ENCODE assay signal across 2 cellular contexts in genomic region chr16:84043486-84044107, GRCh38.
TF ChIP-seq lines count a peak whose summit lies in the region.

No MANE protein-coding gene starts in this region.

TF ChIP-seq in HEK293, 187 proteins besides CTCF, POLR2A, EP300 and RAD21:
- TF ChIP-seq TCF7L2 (IDR thresholded peaks at IDR 0.05; ENCODE audit: borderline replicate concordance, low read depth, low read length) (peak; percentile 88; the same call in 1 of the 2 replicates), ZIC2 (tag by site-specific recombination; IDR thresholded peaks at IDR 0.05) (peak; percentile 88), GLIS1 (tag by site-specific recombination; IDR thresholded peaks at IDR 0.05) (no peak), BCL11A (tag by site-specific recombination; IDR thresholded peaks at IDR 0.05; ENCODE audit: low read depth) (no peak), ZNF341 (tag by site-specific recombination; IDR thresholded peaks at IDR 0.05; ENCODE audit: low read depth) (peak; percentile 33), ZNF366 (tag by site-specific recombination; conservative IDR thresholded peaks at IDR 0.05) (no peak), ZNF449 (tag by site-specific recombination; IDR thresholded peaks at IDR 0.05) (peak; percentile 83)

TF ChIP-seq in K562, 482 proteins besides CTCF, POLR2A, EP300 and RAD21 (continues in another document):
- TF ChIP-seq ZBTB17 (CRISPR knock-in tag; IDR thresholded peaks at IDR 0.05) (no peak), ARID4B (CRISPR knock-in tag; IDR thresholded peaks at IDR 0.05) (peak; percentile 49; the same call in 1 of the 2 replicates), RB1 (IDR thresholded peaks at IDR 0.05; ENCODE audit: low read depth) (peak; percentile 52; the same call in 1 of the 2 replicates), DMBX1 (CRISPR knock-in tag; IDR thresholded peaks at IDR 0.05; ENCODE audit: borderline replicate concordance) (peak; percentile 42; the same call in 1 of the 2 replicates), ATF4 (CRISPR knock-in tag; IDR thresholded peaks at IDR 0.05) (0 out of 2 replicates have a peak, but pooled peaks have one; percentile 36), MAZ (CRISPR knock-in tag; conservative IDR thresholded peaks at IDR 0.05 in 1 of 2, IDR thresholded peaks at IDR 0.05 in 1 of 2) (peak; percentile 44 to 57; a peak in 1 of 4 replicates), CC2D1A (IDR thresholded peaks at IDR 0.05) (peak; percentile 29; the same call in 1 of the 2 replicates), ZNF263 (CRISPR knock-in tag; IDR thresholded peaks at IDR 0.05; ENCODE audit: borderline replicate concordance) (0 out of 2 replicates have a peak, but pooled peaks have one; percentile 27), KHSRP (IDR thresholded peaks at IDR 0.05) (no peak), HLTF (IDR thresholded peaks at IDR 0.05) (no peak), ZNF212 (CRISPR knock-in tag; IDR thresholded peaks at IDR 0.05) (no peak), TRIM24 (IDR thresholded peaks at IDR 0.05) (peak in 1 of 2 experiments; percentile 75; a peak in 2 of 4 replicates), NONO (IDR thresholded peaks at IDR 0.05; ENCODE audit: low read depth in 2 of 2, low read length in 1 of 2) (0 out of 4 replicates have a peak, but pooled peaks of 1 of the 2 experiments have one; percentile 34), ADNP (tag; IDR thresholded peaks at IDR 0.05) (no peak), POLR2AphosphoS5 (IDR thresholded peaks at IDR 0.05; ENCODE audit: control insufficient read depth, insufficient read depth, low read depth, low read length) (peak; percentile 79), GATA2 (CRISPR knock-in tag; IDR thresholded peaks at IDR 0.05) (peak; percentile 89), HES1 (IDR thresholded peaks at IDR 0.05; ENCODE audit: low read depth) (peak; percentile 86), TAL1 (IDR thresholded peaks at IDR 0.05) (peak; percentile 91), L3MBTL2 (IDR thresholded peaks at IDR 0.05) (0 out of 2 replicates have a peak, but pooled peaks have one; percentile 23), TCF7 (IDR thresholded peaks at IDR 0.05; ENCODE audit: borderline replicate concordance) (peak; percentile 100), ZNF143 (CRISPR knock-in tag; IDR thresholded peaks at IDR 0.05) (0 out of 2 replicates have a peak, but pooled peaks have one; percentile 11), RAD51 (IDR thresholded peaks at IDR 0.05; ENCODE audit: borderline replicate concordance, low read depth) (no peak), NR2F6 (CRISPR knock-in tag; IDR thresholded peaks at IDR 0.05) (no peak), BRD9 (IDR thresholded peaks at IDR 0.05; ENCODE audit: low read depth, partially characterized antibody) (no peak), SOX6 (IDR thresholded peaks at IDR 0.05) (peak; percentile 90), RBBP5 (IDR thresholded peaks at IDR 0.05; ENCODE audit: borderline replicate concordance, insufficient read depth, low read length, poor library complexity, severe bottlenecking) (peak; percentile 48), PML (IDR thresholded peaks at IDR 0.05; ENCODE audit: low read length) (peak; percentile 91), MECOM (CRISPR knock-in tag; IDR thresholded peaks at IDR 0.05) (0 out of 2 replicates have a peak, but pooled peaks have one; percentile 19), ZNF449 (CRISPR knock-in tag; IDR thresholded peaks at IDR 0.05) (peak; percentile 39; the same call in 1 of the 2 replicates), MAX (CRISPR knock-in tag; IDR thresholded peaks at IDR 0.05) (peak; percentile 64), HDAC2 (IDR thresholded peaks at IDR 0.05) (peak; percentile 75; the same call in 1 of the 2 replicates), YY1 (IDR thresholded peaks at IDR 0.05; ENCODE audit: borderline replicate concordance in 1 of 3, control insufficient read depth in 1 of 3, extremely low read depth in 1 of 3, insufficient read depth in 3 of 3, insufficient read length in 1 of 3, insufficient replicate concordance in 2 of 3, low read depth in 1 of 3, low read length in 2 of 3) (peak in 2 of 3 experiments; percentile 45 to 80), FOSL1 (tag; conservative IDR thresholded peaks at IDR 0.05) (peak; percentile 76), KDM1A (IDR thresholded peaks at IDR 0.05) (peak; percentile 93 to 95), CBFA2T2 (conservative IDR thresholded peaks at IDR 0.05) (peak; percentile 87), MAFF (IDR thresholded peaks at IDR 0.05; ENCODE audit: low read length) (0 out of 2 replicates have a peak, but pooled peaks have one; percentile 5), CCNT2 (IDR thresholded peaks at IDR 0.05; ENCODE audit: borderline replicate concordance, extremely low read depth, insufficient read length, low read depth, low read length) (no peak), XRCC5 (IDR thresholded peaks at IDR 0.05; ENCODE audit: low read depth, low read length) (no peak), FOXJ2 (tag; IDR thresholded peaks at IDR 0.05) (0 out of 2 replicates have a peak, but pooled peaks have one; percentile 45), TCF7L2 (IDR thresholded peaks at IDR 0.05; ENCODE audit: low read depth, low read length) (peak; percentile 90), BRF1 (IDR thresholded peaks at IDR 0.05; ENCODE audit: borderline replicate concordance, extremely low read depth, insufficient read length) (no peak), OTX1 (CRISPR knock-in tag; IDR thresholded peaks at IDR 0.05) (0 out of 2 replicates have a peak, but pooled peaks have one; percentile 8), ZNF766 (CRISPR knock-in tag; conservative IDR thresholded peaks at IDR 0.05) (peak; percentile 82; the same call in 1 of the 2 replicates), DEAF1 (CRISPR knock-in tag; IDR thresholded peaks at IDR 0.05) (no peak), ZNF280B (CRISPR knock-in tag; IDR thresholded peaks at IDR 0.05) (no peak), FOXP1 (CRISPR knock-in tag; IDR thresholded peaks at IDR 0.05) (0 out of 2 replicates have a peak, but pooled peaks have one; percentile 29), CREB3L1 (IDR thresholded peaks at IDR 0.05; ENCODE audit: borderline replicate concordance, low read depth) (peak; percentile 38; the same call in 1 of the 2 replicates), FOXM1 (IDR thresholded peaks at IDR 0.05; ENCODE audit: low read depth) (peak; percentile 82), FOXM1 (CRISPR knock-in tag; IDR thresholded peaks at IDR 0.05; ENCODE audit: low read depth) (no peak), DACH1 (IDR thresholded peaks at IDR 0.05; ENCODE audit: partially characterized antibody) (peak; percentile 26), NR2C2 (CRISPR knock-in tag; IDR thresholded peaks at IDR 0.05) (no peak), NR2C2 (tag; IDR thresholded peaks at IDR 0.05) (peak; percentile 49; the same call in 1 of the 2 replicates), MYC (IDR thresholded peaks at IDR 0.05; ENCODE audit: low read depth, low read length) (peak; percentile 42; the same call in 1 of the 2 replicates), MYC (CRISPR knock-in tag; IDR thresholded peaks at IDR 0.05; ENCODE audit: borderline replicate concordance, low read depth) (no peak), RNF2 (IDR thresholded peaks at IDR 0.05) (peak; percentile 86), LCOR (CRISPR knock-in tag; IDR thresholded peaks at IDR 0.05) (peak; percentile 84), FIP1L1 (IDR thresholded peaks at IDR 0.05; ENCODE audit: low read depth, low read length, poor library complexity, severe bottlenecking) (no peak), MEF2D (tag; conservative IDR thresholded peaks at IDR 0.05; ENCODE audit: low read depth) (peak; percentile 44; the same call in 1 of the 2 replicates), NBN (IDR thresholded peaks at IDR 0.05; ENCODE audit: low read depth) (peak; percentile 67; the same call in 1 of the 2 replicates)
